In the genomic region with DNA sequence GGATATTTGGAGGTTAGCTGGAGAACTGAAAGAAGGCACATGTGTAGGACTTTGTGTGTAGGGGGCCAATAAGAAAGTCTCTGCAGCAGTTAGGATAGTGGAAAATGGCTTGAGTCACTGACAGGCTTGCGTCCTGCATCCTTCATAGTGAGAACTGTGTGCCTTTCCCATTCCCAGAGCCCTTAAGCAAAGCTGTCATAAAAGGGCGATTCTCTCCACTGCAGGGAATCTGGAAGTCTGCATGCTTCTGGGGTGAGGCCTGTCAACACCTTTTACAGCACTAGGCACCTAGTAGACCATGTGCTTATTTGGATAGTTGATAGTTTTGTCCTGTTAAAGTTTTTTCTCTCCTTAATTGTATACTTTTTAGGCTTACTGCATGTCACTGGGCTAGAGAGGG, we compare ENCODE assay signal across 16 cellular contexts. TPM values are rescaled to one million over a fixed set of nuclear protein-coding genes. Genes with fewer than 3 reads are reported as not detected.
DNase-seq lines count a peak whose midpoint lies in the region; ATAC-seq and TF ChIP-seq lines count a peak whose summit lies in the region.
"Had no signal": no experiment of that assay in that cellular context is flagged by ENCODE, and none has a peak within 500 bp of the region (broad histone marks: within the 10 kb centered on the region; RNA-seq: fewer than 3 reads in every experiment).

No MANE protein-coding gene starts in this region.

- no peak for TF ChIP-seq CTCF in endodermal cell (conservative IDR thresholded peaks at IDR 0.05)
- TF ChIP-seq CTCF in lower lobe of right lung (IDR thresholded peaks at IDR 0.05) = no peak
- TF ChIP-seq CTCF in transverse colon (IDR thresholded peaks at IDR 0.05) = no peak

- WGBS in endodermal cell (ENCODE audit: insufficient coverage in 1 of 2, insufficient read length in 1 of 2), 2 experiments = 53 to 66% methylated on average over 2 of the region's 2 CpGs
- WGBS in transverse colon (ENCODE audit: low coverage in 1 of 2), 2 donors = 17 to 46% methylated on average over 1 to 2 of the region's 2 CpGs

- intact Hi-C loops in lower lobe of right lung (cut with DNase I) = no loop called here
- intact Hi-C loops in transverse colon (cut with DNase I; ENCODE audit: low total_unique reads) = no loop called here

- no peaks in the 10 kb centered on the region for H3K27me3 ChIP-seq in endodermal cell (ENCODE audit: control insufficient read depth, insufficient read depth, low read length, poor library complexity, severe bottlenecking)
- no peaks in the 10 kb centered on the region for H3K27me3 ChIP-seq in lower lobe of right lung (ENCODE audit: low read depth)
- H3K27me3 ChIP-seq in transverse colon = no peaks in the 10 kb centered on the region
- H3K27me3 ChIP-seq: gastrocnemius medialis had no signal

- H3K27me3 Mint-ChIP-seq in activated naive CD8-positive, alpha-beta T cell treated with anti-CD3 and anti-CD28 coated beads, Interleukin-2, amount 50 U/mL, for 24 hours = no peaks in the 10 kb centered on the region
- peaks cover 9% of the 10 kb centered on the region for H3K27me3 Mint-ChIP-seq in activated naive CD8-positive, alpha-beta T cell treated with anti-CD3 and anti-CD28 coated beads for 36 hours
- no peaks in the 10 kb centered on the region for H3K27me3 Mint-ChIP-seq in endodermal cell (ENCODE audit: insufficient read depth)

- H3K9me3 Mint-ChIP-seq in activated naive CD8-positive, alpha-beta T cell treated with anti-CD3 and anti-CD28 coated beads, Interleukin-2, amount 50 U/mL, for 24 hours = no peaks in the 10 kb centered on the region
- H3K9me3 Mint-ChIP-seq in activated naive CD8-positive, alpha-beta T cell treated with anti-CD3 and anti-CD28 coated beads for 36 hours = no peaks in the 10 kb centered on the region
- no peaks in the 10 kb centered on the region for H3K9me3 Mint-ChIP-seq in endodermal cell

- no peaks in the 10 kb centered on the region for H3K36me3 ChIP-seq in endodermal cell (ENCODE audit: control insufficient read depth, insufficient read depth, low read length)
- H3K36me3 ChIP-seq in lower lobe of right lung = no peaks in the 10 kb centered on the region
- H3K36me3 ChIP-seq in transverse colon = no peaks in the 10 kb centered on the region
- H3K36me3 ChIP-seq: gastrocnemius medialis, tibial nerve had no signal

- in situ Hi-C loops in transverse colon (cut with MboI; ENCODE audit: low pct_ligation_motif_present in 1 of 4, low pct_unique_long_range_greater_than_20kb in 1 of 4, low sequenced_read_pairs in 3 of 4) = no loop called here

- no peak overlapping the region for H3K4me3 Mint-ChIP-seq in activated naive CD8-positive, alpha-beta T cell treated with anti-CD3 and anti-CD28 coated beads, Interleukin-2, amount 50 U/mL, for 24 hours
- H3K4me3 Mint-ChIP-seq in activated naive CD8-positive, alpha-beta T cell treated with anti-CD3 and anti-CD28 coated beads for 36 hours = no peak overlapping the region
- H3K4me3 Mint-ChIP-seq in endodermal cell = no peak overlapping the region

- H3K27ac Mint-ChIP-seq in activated naive CD8-positive, alpha-beta T cell treated with anti-CD3 and anti-CD28 coated beads, Interleukin-2, amount 50 U/mL, for 24 hours = peak overlapping the region; percentile 0
- H3K27ac Mint-ChIP-seq in activated naive CD8-positive, alpha-beta T cell treated with anti-CD3 and anti-CD28 coated beads for 36 hours = no peak overlapping the region
- H3K27ac Mint-ChIP-seq in endodermal cell = no peak overlapping the region

- no peak overlapping the region for H3K9ac ChIP-seq in endodermal cell (ENCODE audit: extremely low read depth, low read length, poor library complexity, severe bottlenecking)

- H3K4me3 ChIP-seq in endodermal cell (ENCODE audit: low read length) (no peak overlapping the region), lower lobe of right lung (peak overlapping the region; percentile 41), transverse colon (no peak overlapping the region)
- H3K4me3 ChIP-seq: gastrocnemius medialis, tibial nerve had no signal

- TF ChIP-seq EP300 in transverse colon (IDR thresholded peaks at IDR 0.05; ENCODE audit: low read depth) = no peak

- H3K9me3 ChIP-seq in endodermal cell (ENCODE audit: control insufficient read depth, low read length) (no peaks in the 10 kb centered on the region), lower lobe of right lung (no peaks in the 10 kb centered on the region), transverse colon (no peaks in the 10 kb centered on the region)
- H3K9me3 ChIP-seq: gastrocnemius medialis, tibial nerve had no signal

- DNase-seq in activated naive CD8-positive, alpha-beta T cell treated with anti-CD3 and anti-CD28 coated beads, Interleukin-2, amount 50 U/mL, for 24 hours = no peak
- DNase-seq in activated naive CD8-positive, alpha-beta T cell treated with anti-CD3 and anti-CD28 coated beads for 36 hours = no peak
- DNase-seq in endodermal cell (peak; percentile 72), lower lobe of right lung (no peak), transverse colon (no peak), NCI-H1417 (lab: John Stamatoyannopoulos, UW) (no peak)
- DNase-seq in activated T-cell treated with anti-CD3 and anti-CD28 coated beads, Interleukin-2, amount 50 U/mL, for 1 hour = no peak
- DNase-seq: activated CD4-positive, alpha-beta T cell treated with anti-CD3 and anti-CD28 coated beads for 4 hours; amygdala; gastrocnemius medialis; NCI-H1436; NCI-H526; stimulated activated CD4-positive, alpha-beta T cell treated with anti-CD3 and anti-CD28 coated beads, Interleukin-15, amount 100 ng/mL, for 24 hours had no signal

- H3K4me1 Mint-ChIP-seq in activated naive CD8-positive, alpha-beta T cell treated with anti-CD3 and anti-CD28 coated beads, Interleukin-2, amount 50 U/mL, for 24 hours = peaks cover 25% of the 10 kb centered on the region
- peaks cover 29% of the 10 kb centered on the region for H3K4me1 Mint-ChIP-seq in activated naive CD8-positive, alpha-beta T cell treated with anti-CD3 and anti-CD28 coated beads for 36 hours
- H3K4me1 Mint-ChIP-seq in endodermal cell = peaks cover 56% of the 10 kb centered on the region

- TF ChIP-seq POLR2A in transverse colon (IDR thresholded peaks at IDR 0.05) = no peak

- H3K4me1 ChIP-seq in endodermal cell (ENCODE audit: control insufficient read depth, insufficient read depth, low read length) = peaks cover 17% of the 10 kb centered on the region
- peaks cover 55% of the 10 kb centered on the region for H3K4me1 ChIP-seq in lower lobe of right lung
- H3K4me1 ChIP-seq in transverse colon = peaks cover 12 to 54% (median 20%) of the 10 kb centered on the region in 4 donors

- ATAC-seq in activated naive CD8-positive, alpha-beta T cell treated with anti-CD3 and anti-CD28 coated beads, Interleukin-2, amount 50 U/mL, for 24 hours = no peak
- ATAC-seq in lower lobe of right lung (peak in 1 of 2 donors; percentile 13), GM19452 (IDR thresholded peaks at IDR 0.05; ENCODE audit: unreplicated experiment) (no peak)
- ATAC-seq: gastrocnemius medialis had no signal

- H3K27ac ChIP-seq in endodermal cell (ENCODE audit: low read depth, low read length) (peak overlapping the region; percentile 54), lower lobe of right lung (peak overlapping the region; percentile 5), transverse colon (peak overlapping the region; percentile 8 to 57 (median 31))
- H3K27ac ChIP-seq: RWPE1, tibial nerve had no signal

- no peaks in the 10 kb centered on the region for H3K36me3 Mint-ChIP-seq in activated naive CD8-positive, alpha-beta T cell treated with anti-CD3 and anti-CD28 coated beads, Interleukin-2, amount 50 U/mL, for 24 hours (ENCODE audit: low read depth)
- no peaks in the 10 kb centered on the region for H3K36me3 Mint-ChIP-seq in activated naive CD8-positive, alpha-beta T cell treated with anti-CD3 and anti-CD28 coated beads for 36 hours
- peaks cover 3% of the 10 kb centered on the region for H3K36me3 Mint-ChIP-seq in endodermal cell (ENCODE audit: low read depth)

RNA-seq across cellular contexts. Expression of a gene that starts 39.4 kb away (rescaled TPM):
- 100 to 1,000 TPM; 114 to 130 TPM for total RNA-seq in activated naive CD8-positive, alpha-beta T cell treated with anti-CD3 and anti-CD28 coated beads for 36 hours
- total RNA-seq in endodermal cell (100 to 1,000 TPM; 214 to 251 TPM), lower lobe of right lung (506 TPM), transverse colon (100 to 1,000 TPM; 190 to 300 (median 254) TPM)
- 89.7 TPM for polyA plus RNA-seq in endodermal cell (2013, experiment 1 of 2)
- 102 TPM for polyA plus RNA-seq in endodermal cell (2013, experiment 2 of 2)
